ENCODE assay signal across 23 cellular contexts in the genomic region with DNA sequence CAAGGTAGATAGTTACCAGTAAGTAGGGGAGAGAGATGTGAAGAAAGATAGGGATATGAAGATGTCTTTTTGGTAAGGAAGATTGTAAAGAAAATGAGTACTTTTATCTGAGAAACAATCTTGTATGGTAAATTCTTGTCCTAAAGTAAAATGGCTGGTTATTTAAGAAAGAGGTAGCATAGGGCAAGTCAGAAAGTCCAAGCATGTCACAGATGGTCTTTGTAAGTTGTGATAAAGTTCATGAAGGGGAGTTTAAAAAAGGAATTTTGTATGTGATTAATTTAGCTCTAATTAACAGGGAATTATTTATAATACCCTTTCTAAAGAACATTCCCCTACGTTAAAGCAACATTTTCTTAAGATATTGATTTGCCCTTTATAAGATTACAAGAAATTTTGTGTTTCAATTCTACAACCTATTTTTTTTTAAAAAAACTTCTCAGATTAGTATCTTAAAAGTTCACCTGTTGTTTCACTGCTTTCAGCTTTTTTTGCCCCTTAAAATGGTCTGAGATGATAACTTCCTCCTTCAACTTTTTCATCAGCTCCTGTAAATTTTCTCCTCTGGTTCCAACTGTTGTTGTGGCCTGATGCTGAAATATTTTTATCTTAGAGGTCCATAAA. TPM values are rescaled to one million over a fixed set of nuclear protein-coding genes. Genes with fewer than 3 reads are reported as not detected.
"Had no signal": no experiment of that assay in that cellular context is flagged by ENCODE, and none has a peak within 500 bp of the region (broad histone marks: within the 10 kb centered on the region; RNA-seq: fewer than 3 reads in every experiment).

No MANE protein-coding gene starts in this region.

- H3K9me3 ChIP-seq: upper lobe of left lung had no signal

- DNase-seq: activated CD4-positive, alpha-beta T cell treated with anti-CD3 and anti-CD28 coated beads for 1 hour; activated CD4-positive, alpha-beta T cell treated with anti-CD3 and anti-CD28 coated beads, Interleukin-2, amount 50 U/mL, for 48 hours; activated CD8-positive, alpha-beta memory T cell treated with anti-CD3 and anti-CD28 coated beads, Interleukin-2, amount 10 ng/mL, durations not matched to agents 7 days and 5 days; activated effector memory CD4-positive, alpha-beta T cell treated with Interleukin-2 at 50 U/mL for 16 hours; activated T-cell treated with anti-CD3 and anti-CD28 coated beads, Interleukin-2, amount 50 U/mL, for 24 hours; dorsolateral prefrontal cortex; esophagus squamous epithelium; foreskin keratinocyte; heart left ventricle; stimulated activated CD4-positive, alpha-beta T cell treated with anti-CD3 and anti-CD28 coated beads, Interleukin-4, amount 100 ng/mL, for 24 hours; upper lobe of left lung had no signal

- H3K36me3 ChIP-seq: esophagus squamous epithelium, heart left ventricle, upper lobe of left lung had no signal

- H3K27ac ChIP-seq: dorsolateral prefrontal cortex, esophagus squamous epithelium, foreskin keratinocyte, heart left ventricle, parathyroid adenoma, upper lobe of left lung had no signal

- ATAC-seq: activated CD8-positive, alpha-beta memory T cell treated with anti-CD3 and anti-CD28 coated beads, Interleukin-2, amount 10 ng/mL, durations not matched to agents 7 days and 5 days; foreskin keratinocyte; heart left ventricle had no signal

- H3K4me3 ChIP-seq: dorsolateral prefrontal cortex, esophagus squamous epithelium, heart left ventricle, upper lobe of left lung had no signal

- H3K9ac ChIP-seq: parathyroid adenoma had no signal

- H2AFZ ChIP-seq: parathyroid adenoma had no signal

- H3K27ac Mint-ChIP-seq: activated CD8-positive, alpha-beta memory T cell treated with anti-CD3 and anti-CD28 coated beads, Interleukin-2, amount 10 ng/mL, durations not matched to agents 7 days and 5 days; activated naive CD4-positive, alpha-beta T cell treated with anti-CD3 and anti-CD28 coated beads, Interleukin-2, amount 50 U/mL, for 24 hours; activated T-cell treated with anti-CD3 and anti-CD28 coated beads, Interleukin-2, amount 50 U/mL, for 24 hours; brain; mesothelial cell of epicardium; stimulated activated naive CD8-positive, alpha-beta T cell treated with anti-CD3 and anti-CD28 coated beads, Interleukin-15, Interleukin-2, amounts not matched to agents 100 ng/mL and 50 ng/mL, for 24 hours had no signal

- H3K4me3 Mint-ChIP-seq: activated CD8-positive, alpha-beta memory T cell treated with anti-CD3 and anti-CD28 coated beads, Interleukin-2, amount 10 ng/mL, durations not matched to agents 7 days and 5 days; activated naive CD4-positive, alpha-beta T cell treated with anti-CD3 and anti-CD28 coated beads, Interleukin-2, amount 50 U/mL, for 24 hours; activated T-cell treated with anti-CD3 and anti-CD28 coated beads, Interleukin-2, amount 50 U/mL, for 24 hours; brain; mesothelial cell of epicardium; neural crest cell; stimulated activated naive CD8-positive, alpha-beta T cell treated with anti-CD3 and anti-CD28 coated beads, Interleukin-15, Interleukin-2, amounts not matched to agents 100 ng/mL and 50 ng/mL, for 24 hours had no signal

- H3K4me1 ChIP-seq: foreskin keratinocyte, heart left ventricle, parathyroid adenoma, upper lobe of left lung had no signal

- H3K27me3 ChIP-seq: dorsolateral prefrontal cortex, foreskin keratinocyte, heart left ventricle, upper lobe of left lung had no signal

- H3K4me1 Mint-ChIP-seq: activated CD8-positive, alpha-beta memory T cell treated with anti-CD3 and anti-CD28 coated beads, Interleukin-2, amount 10 ng/mL, durations not matched to agents 7 days and 5 days; activated naive CD4-positive, alpha-beta T cell treated with anti-CD3 and anti-CD28 coated beads, Interleukin-2, amount 50 U/mL, for 24 hours; brain; mesothelial cell of epicardium; neural crest cell had no signal

- H3K79me2 ChIP-seq: parathyroid adenoma had no signal

RNA-seq across cellular contexts. Expression of a gene that starts 16.2 kb away (rescaled TPM):
- total RNA-seq: activated CD8-positive, alpha-beta memory T cell treated with anti-CD3 and anti-CD28 coated beads, Interleukin-2, amount 10 ng/mL, durations not matched to agents 7 days and 5 days; chondrocyte; dorsolateral prefrontal cortex; esophagus squamous epithelium; foreskin keratinocyte; heart left ventricle; kidney epithelial cell; lower leg skin; mesothelial cell of epicardium; myocyte; neural crest cell; renal cortical epithelial cell; temporal lobe; upper lobe of left lung had no signal
- polyA plus RNA-seq: foreskin keratinocyte, heart left ventricle had no signal

RNA-seq across cellular contexts. Expression of a gene that starts 41.3 kb away (rescaled TPM):
- total RNA-seq: activated CD8-positive, alpha-beta memory T cell treated with anti-CD3 and anti-CD28 coated beads, Interleukin-2, amount 10 ng/mL, durations not matched to agents 7 days and 5 days; chondrocyte; dorsolateral prefrontal cortex; esophagus squamous epithelium; foreskin keratinocyte; heart left ventricle; kidney epithelial cell; lower leg skin; mesothelial cell of epicardium; myocyte; neural crest cell; renal cortical epithelial cell; temporal lobe; upper lobe of left lung had no signal
- polyA plus RNA-seq: foreskin keratinocyte, heart left ventricle had no signal
